In the genomic region with DNA sequence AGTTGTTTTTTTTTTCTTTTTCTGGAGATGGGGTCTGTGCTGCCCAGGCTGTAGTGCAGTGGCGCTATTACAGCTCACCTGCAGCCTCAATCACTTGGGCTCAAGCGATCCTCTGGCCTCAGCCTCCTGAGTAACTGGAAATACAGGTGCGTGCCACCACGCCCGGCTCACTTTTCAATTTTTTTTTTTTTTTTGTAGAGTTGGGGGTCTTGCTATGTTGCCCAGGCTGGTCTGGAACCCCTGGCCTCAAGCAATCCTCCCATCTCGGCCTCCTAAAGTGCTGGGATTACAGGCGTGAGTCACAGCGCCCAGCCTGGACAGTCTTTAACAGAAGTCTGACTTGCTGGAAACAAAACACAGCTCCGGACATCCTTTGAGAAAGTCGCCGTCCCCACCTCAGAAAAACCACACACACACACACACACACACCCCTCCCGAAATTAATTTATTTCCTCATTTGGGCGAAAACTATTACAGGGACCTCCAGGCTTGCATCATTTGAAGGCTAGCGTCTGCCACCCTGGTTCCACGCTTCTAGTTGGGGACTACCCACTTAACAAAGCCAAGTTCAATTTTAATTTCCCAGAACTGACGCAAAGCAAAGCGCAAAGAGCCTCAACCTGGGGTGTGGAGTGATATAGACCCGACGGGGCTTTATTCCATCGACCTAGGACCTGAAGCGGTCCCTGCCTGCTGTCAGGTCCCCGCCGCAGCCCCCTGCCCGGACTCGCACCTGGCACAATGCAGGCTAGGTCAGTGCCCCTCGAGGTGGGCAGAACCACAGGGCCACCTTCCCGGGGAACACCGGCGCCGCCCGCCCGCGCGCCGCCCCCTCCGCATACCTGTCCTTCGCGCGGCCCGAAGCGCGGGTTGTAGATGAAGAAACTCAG, we compare ENCODE assay signal across 8 cellular contexts. TPM values are rescaled to one million over a fixed set of nuclear protein-coding genes. Genes with fewer than 3 reads are reported as not detected.
A peak's percentile ranks its signal among the peaks of the same experiment; 100 is the strongest.
DNase-seq lines count a peak whose midpoint lies in the region; ATAC-seq and TF ChIP-seq lines count a peak whose summit lies in the region.
"Not testable (repeated sequence)": the region's sequence is repeated elsewhere in the genome, so short reads cannot be mapped to it uniquely, and the experiment has no call there.

No MANE protein-coding gene starts in this region.

- not testable (repeated sequence) for H3K27ac ChIP-seq in CD8-positive, alpha-beta T cell (ENCODE audit: low read depth, low read length); HUES6 (ENCODE audit: low read depth, low read length)

- not testable (repeated sequence) for H3K9me3 ChIP-seq in CD8-positive, alpha-beta T cell (ENCODE audit: low read length); HUES6 (ENCODE audit: control insufficient read depth, insufficient read depth, low read depth, low read length)

- intact Hi-C loops in CD8-positive, alpha-beta T cell (cut with DNase I, micrococcal nuclease): not testable (repeated sequence)

- not testable (repeated sequence) for H3K9ac ChIP-seq in HUES6 (ENCODE audit: low read length)

- not testable (repeated sequence) for H3K36me3 ChIP-seq in CD8-positive, alpha-beta T cell (ENCODE audit: insufficient read depth, low read length); HUES6 (ENCODE audit: control insufficient read depth, insufficient read depth, low read length)

- H3K27ac Mint-ChIP-seq in CD8-positive, alpha-beta T cell: not testable (repeated sequence)
- H3K27ac Mint-ChIP-seq in activated CD4-positive, alpha-beta memory T cell treated with anti-CD3 and anti-CD28 coated beads, Interleukin-2, amount 10 ng/mL, durations not matched to agents 7 days and 5 days: peak overlapping the region; percentile 67
- H3K27ac Mint-ChIP-seq in effector memory CD8-positive, alpha-beta T cell: peak overlapping the region; percentile 90 to 96
- peak overlapping the region; percentile 88 for H3K27ac Mint-ChIP-seq in memory B cell
- H3K27ac Mint-ChIP-seq in stimulated activated naive CD8-positive, alpha-beta T cell treated with anti-CD3 and anti-CD28 coated beads, Interleukin-15, Interleukin-2, amounts not matched to agents 100 ng/mL and 50 ng/mL, for 24 hours: peak overlapping the region; percentile 67

- DNase-seq in CD8-positive, alpha-beta T cell; activated CD4-positive, alpha-beta memory T cell treated with anti-CD3 and anti-CD28 coated beads, Interleukin-2, amount 10 ng/mL, durations not matched to agents 7 days and 5 days; memory B cell (ENCODE audit: low spot score in 2 of 2): not testable (repeated sequence)
- DNase-seq in effector memory CD8-positive, alpha-beta T cell: peak in 1 of 3 experiments; percentile 5

- not testable (repeated sequence) for TF ChIP-seq CTCF in CD8-positive, alpha-beta T cell (IDR thresholded peaks at IDR 0.05)

- not testable (repeated sequence) for H3K9me3 Mint-ChIP-seq in CD8-positive, alpha-beta T cell; activated CD4-positive, alpha-beta memory T cell treated with anti-CD3 and anti-CD28 coated beads, Interleukin-2, amount 10 ng/mL, durations not matched to agents 7 days and 5 days; effector memory CD8-positive, alpha-beta T cell; memory B cell; stimulated activated naive CD8-positive, alpha-beta T cell treated with anti-CD3 and anti-CD28 coated beads, Interleukin-15, Interleukin-2, amounts not matched to agents 100 ng/mL and 50 ng/mL, for 24 hours

- not testable (repeated sequence) for H3K27me3 ChIP-seq in CD8-positive, alpha-beta T cell (ENCODE audit: insufficient read depth, low read length); HUES6 (ENCODE audit: control insufficient read depth, insufficient read depth, low read length)

- not testable (repeated sequence) for H3K4me1 ChIP-seq in CD8-positive, alpha-beta T cell (ENCODE audit: insufficient read depth, low read length); HUES6 (ENCODE audit: control insufficient read depth, insufficient read depth, low read length)

- CTCF ChIA-PET in CD8-positive, alpha-beta T cell (lab: Charles Lee); activated CD4-positive, alpha-beta memory T cell treated with anti-CD3 and anti-CD28 coated beads, Interleukin-2, amount 10 ng/mL, durations not matched to agents 7 days and 5 days (lab: Charles Lee): not testable (repeated sequence)

- peak overlapping the region; percentile 61 for H3K4me3 Mint-ChIP-seq in CD8-positive, alpha-beta T cell
- peak overlapping the region; percentile 79 for H3K4me3 Mint-ChIP-seq in activated CD4-positive, alpha-beta memory T cell treated with anti-CD3 and anti-CD28 coated beads, Interleukin-2, amount 10 ng/mL, durations not matched to agents 7 days and 5 days
- peak overlapping the region; percentile 89 to 93 for H3K4me3 Mint-ChIP-seq in effector memory CD8-positive, alpha-beta T cell
- H3K4me3 Mint-ChIP-seq in memory B cell: peak overlapping the region; percentile 77
- H3K4me3 Mint-ChIP-seq in stimulated activated naive CD8-positive, alpha-beta T cell treated with anti-CD3 and anti-CD28 coated beads, Interleukin-15, Interleukin-2, amounts not matched to agents 100 ng/mL and 50 ng/mL, for 24 hours: peak overlapping the region; percentile 81

- not testable (repeated sequence) for H3K4me3 ChIP-seq in CD8-positive, alpha-beta T cell (ENCODE audit: low read depth, low read length)
- peak overlapping the region; percentile 55 for H3K4me3 ChIP-seq in HUES6 (ENCODE audit: low read depth, low read length)

- H3K36me3 Mint-ChIP-seq in CD8-positive, alpha-beta T cell: peaks cover 20% of the 10 kb centered on the region
- not testable (repeated sequence) for H3K36me3 Mint-ChIP-seq in activated CD4-positive, alpha-beta memory T cell treated with anti-CD3 and anti-CD28 coated beads, Interleukin-2, amount 10 ng/mL, durations not matched to agents 7 days and 5 days (ENCODE audit: low read depth); memory B cell
- peaks cover 29% of the 10 kb centered on the region for H3K36me3 Mint-ChIP-seq in effector memory CD8-positive, alpha-beta T cell (ENCODE audit: insufficient read depth)
- H3K36me3 Mint-ChIP-seq in stimulated activated naive CD8-positive, alpha-beta T cell treated with anti-CD3 and anti-CD28 coated beads, Interleukin-15, Interleukin-2, amounts not matched to agents 100 ng/mL and 50 ng/mL, for 24 hours (ENCODE audit: low read depth): peaks cover 11% of the 10 kb centered on the region

- POLR2A ChIA-PET in CD8-positive, alpha-beta T cell (lab: Charles Lee); activated CD4-positive, alpha-beta memory T cell treated with anti-CD3 and anti-CD28 coated beads, Interleukin-2, amount 10 ng/mL, durations not matched to agents 7 days and 5 days (lab: Charles Lee): not testable (repeated sequence)

- ATAC-seq in CD8-positive, alpha-beta T cell: peak; percentile 65
- peak; percentile 63 for ATAC-seq in GM19455 (IDR thresholded peaks at IDR 0.05; ENCODE audit: unreplicated experiment)
- ATAC-seq in HG02852 (IDR thresholded peaks at IDR 0.05; ENCODE audit: unreplicated experiment): peak; percentile 50
- peak; percentile 65 for ATAC-seq in effector memory CD8-positive, alpha-beta T cell (replicated peaks)
- peak; percentile 49 for ATAC-seq in memory B cell (ENCODE audit: low read depth)

- H3K4me1 Mint-ChIP-seq in CD8-positive, alpha-beta T cell (ENCODE audit: low read depth); activated CD4-positive, alpha-beta memory T cell treated with anti-CD3 and anti-CD28 coated beads, Interleukin-2, amount 10 ng/mL, durations not matched to agents 7 days and 5 days; effector memory CD8-positive, alpha-beta T cell (ENCODE audit: low read depth in 2 of 2); memory B cell: not testable (repeated sequence)
- peaks cover 11% of the 10 kb centered on the region for H3K4me1 Mint-ChIP-seq in stimulated activated naive CD8-positive, alpha-beta T cell treated with anti-CD3 and anti-CD28 coated beads, Interleukin-15, Interleukin-2, amounts not matched to agents 100 ng/mL and 50 ng/mL, for 24 hours (ENCODE audit: low read depth)

- not testable (repeated sequence) for H3K27me3 Mint-ChIP-seq in CD8-positive, alpha-beta T cell (ENCODE audit: low read depth); activated CD4-positive, alpha-beta memory T cell treated with anti-CD3 and anti-CD28 coated beads, Interleukin-2, amount 10 ng/mL, durations not matched to agents 7 days and 5 days; effector memory CD8-positive, alpha-beta T cell; memory B cell; stimulated activated naive CD8-positive, alpha-beta T cell treated with anti-CD3 and anti-CD28 coated beads, Interleukin-15, Interleukin-2, amounts not matched to agents 100 ng/mL and 50 ng/mL, for 24 hours

RNA-seq across cellular contexts. Expression of gene CCZ1B, which starts 0.6 kb away (rescaled TPM):
- total RNA-seq in CD8-positive, alpha-beta T cell: 10 to 100 TPM; 82.2 to 95.3 TPM
- total RNA-seq in activated CD4-positive, alpha-beta memory T cell treated with anti-CD3 and anti-CD28 coated beads, Interleukin-2, amount 10 ng/mL, durations not matched to agents 7 days and 5 days: 10 to 100 TPM; 80.5 to 89.4 TPM
